ENCODE assay signal across 34 cellular contexts in genomic region chr13:90492872-90493271, GRCh38.
"Had no signal": no experiment of that assay in that cellular context is flagged by ENCODE, and none has a peak within 500 bp of the region (broad histone marks: within the 10 kb centered on the region; RNA-seq: fewer than 3 reads in every experiment).

No MANE protein-coding gene starts in this region.

- DNase-seq: Karpas-422, Kasumi-1, KG1, MG63, MM.1S, MV-4-11, NCI-H1048, NCI-H1092, NCI-H1092 treated with DMSO at 0.1 percent for 48 hours, NCI-H1105, NCI-H1105 treated with DMSO at 0.1 percent for 48 hours, NCI-H1417, NCI-H1417 treated with DMSO at 0.1 percent for 48 hours, NCI-H1436, NCI-H1436 treated with DMSO at 0.1 percent for 48 hours, NCI-H146, NCI-H1694, NCI-H1694 treated with DMSO at 0.1 percent for 48 hours, NCI-H187, NCI-H187 treated with DMSO at 0.1 percent for 48 hours, NCI-H1930, NCI-H2029, NCI-H2029 treated with DMSO at 0.1 percent for 48 hours, NCI-H2081, NCI-H2081 treated with DMSO at 0.1 percent for 48 hours, NCI-H2107, NCI-H2171, NCI-H2171 treated with DMSO at 0.1 percent for 48 hours, NCI-H2227 treated with DMSO at 0.1 percent for 48 hours, NCI-H226, NCI-H345, NCI-H446, NCI-H446 treated with DMSO at 0.1 percent for 48 hours had no signal

- H3K9me3 ChIP-seq: MG63 had no signal

- H3K4me2 ChIP-seq: KMS-11 had no signal

- H3K27ac ChIP-seq: KMS-11 had no signal

- H3K9ac ChIP-seq: KMS-11 had no signal

- H3K27me3 ChIP-seq: MG63 had no signal

- H3K36me3 ChIP-seq: MG63 had no signal

- H3K4me3 ChIP-seq: MG63 had no signal
